8 cellular contexts compared by ENCODE assay signal in genomic region chr11:124070906-124071621, GRCh38. TPM values are rescaled to one million over a fixed set of nuclear protein-coding genes. Genes with fewer than 3 reads are reported as not detected.
DNase-seq lines count a peak whose midpoint lies in the region; ATAC-seq and TF ChIP-seq lines count a peak whose summit lies in the region.

No MANE protein-coding gene starts in this region.

- H3K27me3 ChIP-seq in endodermal cell (ENCODE audit: control insufficient read depth, insufficient read depth, low read length, poor library complexity, severe bottlenecking): no peaks in the 10 kb centered on the region
- peaks cover 0 to 4% of the 10 kb centered on the region in 2 donors for H3K27me3 ChIP-seq in naive thymus-derived CD4-positive, alpha-beta T cell (ENCODE audit: control insufficient read depth in 2 of 2, insufficient read depth in 2 of 2, low read length in 2 of 2)

- no peaks in the 10 kb centered on the region for H3K9me3 ChIP-seq in endodermal cell (ENCODE audit: control insufficient read depth, low read length)
- no peaks in the 10 kb centered on the region for H3K9me3 ChIP-seq in naive thymus-derived CD4-positive, alpha-beta T cell (ENCODE audit: control insufficient read depth in 2 of 3, low read length in 3 of 3)

- H3K4me3 ChIP-seq in endodermal cell (ENCODE audit: low read length): no peak overlapping the region
- H3K4me3 ChIP-seq in naive thymus-derived CD4-positive, alpha-beta T cell (ENCODE audit: low read length): no peak overlapping the region

- no peak overlapping the region for H3K9ac ChIP-seq in endodermal cell (ENCODE audit: extremely low read depth, low read length, poor library complexity, severe bottlenecking)

- H3K27ac Mint-ChIP-seq in endodermal cell: no peak overlapping the region
- no peak overlapping the region for H3K27ac Mint-ChIP-seq in naive thymus-derived CD4-positive, alpha-beta T cell

- no peak overlapping the region for H3K27ac ChIP-seq in endodermal cell (ENCODE audit: low read depth, low read length)
- H3K27ac ChIP-seq in naive thymus-derived CD4-positive, alpha-beta T cell (ENCODE audit: low read depth, low read length): no peak overlapping the region

- peak; percentile 90 for TF ChIP-seq CTCF in endodermal cell (conservative IDR thresholded peaks at IDR 0.05)

- H3K4me1 Mint-ChIP-seq in endodermal cell: peaks cover 22% of the 10 kb centered on the region
- H3K4me1 Mint-ChIP-seq in naive thymus-derived CD4-positive, alpha-beta T cell: peaks cover 0 to 21% (median 0%) of the 10 kb centered on the region in 7 donors

- H3K36me3 Mint-ChIP-seq in endodermal cell (ENCODE audit: low read depth): no peaks in the 10 kb centered on the region
- H3K36me3 Mint-ChIP-seq in naive thymus-derived CD4-positive, alpha-beta T cell: no peaks in the 10 kb centered on the region

- no peaks in the 10 kb centered on the region for H3K36me3 ChIP-seq in endodermal cell (ENCODE audit: control insufficient read depth, insufficient read depth, low read length)
- H3K36me3 ChIP-seq in naive thymus-derived CD4-positive, alpha-beta T cell (ENCODE audit: control insufficient read depth in 2 of 3, insufficient read depth in 3 of 3, low read length in 3 of 3): no peaks in the 10 kb centered on the region

- no peaks in the 10 kb centered on the region for H3K9me3 Mint-ChIP-seq in endodermal cell
- no peaks in the 10 kb centered on the region for H3K9me3 Mint-ChIP-seq in naive thymus-derived CD4-positive, alpha-beta T cell

- DNase-seq in CD1c-positive myeloid dendritic cell (ENCODE audit: extremely low spot score) (peak; percentile 86), NCI-H774 (lab: John Stamatoyannopoulos, UW) (peak; percentile 65), endodermal cell (peak; percentile 92)
- DNase-seq in activated CD8-positive, alpha-beta memory T cell treated with anti-CD3 and anti-CD28 coated beads for 1 hour (ENCODE audit: extremely low read depth in 1 of 2, low read depth in 1 of 2): peak; percentile 5 to 44
- DNase-seq in naive thymus-derived CD4-positive, alpha-beta T cell: peak; percentile 33 to 63 (median 56)
- DNase-seq in stimulated activated naive CD4-positive, alpha-beta T cell treated with Interleukin-2 at 50 U/mL for 16 hours (lab: John Stamatoyannopoulos, UW): peak; percentile 47

- intact Hi-C loops in naive thymus-derived CD4-positive, alpha-beta T cell (cut with micrococcal nuclease): loop anchor here (1.0 to 5.0 kb wide), 6 partner anchors 124 to 1801 kb away; no protein-coding TSS in a partner anchor

- ATAC-seq in GM19023 (IDR thresholded peaks at IDR 0.05; ENCODE audit: unreplicated experiment) (peak; percentile 64), HG03175 (IDR thresholded peaks at IDR 0.05; ENCODE audit: unreplicated experiment) (peak; percentile 88)
- peak; percentile 57 for ATAC-seq in naive thymus-derived CD4-positive, alpha-beta T cell

- POLR2A ChIA-PET in naive thymus-derived CD4-positive, alpha-beta T cell (lab: Charles Lee): no interaction called here

- H3K4me1 ChIP-seq in endodermal cell (ENCODE audit: control insufficient read depth, insufficient read depth, low read length): peaks cover 6% of the 10 kb centered on the region
- no peaks in the 10 kb centered on the region for H3K4me1 ChIP-seq in naive thymus-derived CD4-positive, alpha-beta T cell (ENCODE audit: control insufficient read depth in 2 of 2, insufficient read depth in 2 of 2, low read length in 2 of 2)

- peaks cover 4% of the 10 kb centered on the region for H3K27me3 Mint-ChIP-seq in endodermal cell (ENCODE audit: insufficient read depth)
- H3K27me3 Mint-ChIP-seq in naive thymus-derived CD4-positive, alpha-beta T cell: peaks cover 24 to 68% (median 54%) of the 10 kb centered on the region in 5 donors

- H3K4me3 Mint-ChIP-seq in endodermal cell: no peak overlapping the region
- H3K4me3 Mint-ChIP-seq in naive thymus-derived CD4-positive, alpha-beta T cell: no peak overlapping the region

- WGBS in endodermal cell (ENCODE audit: insufficient coverage in 1 of 2, insufficient read length in 1 of 2), 2 experiments: 9 to 11% methylated on average over 4 to 8 of the region's 8 CpGs

- CTCF ChIA-PET in naive thymus-derived CD4-positive, alpha-beta T cell (lab: Charles Lee): interaction anchor here (0.7 to 4.3 kb wide), 7 partner anchors 9 to 1665 kb away, joined by 3 to 26 read pairs (median 3); no protein-coding TSS in a partner anchor

RNA-seq across cellular contexts. Expression of gene OR10G7, which starts 29.9 kb away (rescaled TPM):
- total RNA-seq in endodermal cell: not detected
- not detected for polyA plus RNA-seq in endodermal cell (2013, experiment 1 of 2)
- not detected for polyA plus RNA-seq in endodermal cell (2013, experiment 2 of 2)
- total RNA-seq in naive thymus-derived CD4-positive, alpha-beta T cell: not detected
- not detected for polyA plus RNA-seq in naive thymus-derived CD4-positive, alpha-beta T cell

RNA-seq across cellular contexts. Expression of gene VWA5A, which starts 44.2 kb away (rescaled TPM):
- 10 to 100 TPM; 38.3 to 65.4 TPM for total RNA-seq in endodermal cell
- polyA plus RNA-seq in endodermal cell (2013, experiment 1 of 2): 20.8 TPM
- polyA plus RNA-seq in endodermal cell (2013, experiment 2 of 2): 18.0 TPM
- total RNA-seq in naive thymus-derived CD4-positive, alpha-beta T cell: 10 to 100 TPM in 1 of 5 experiments, 1 to 10 TPM in 4; 5.2 to 10.2 (median 8.3) TPM
- polyA plus RNA-seq in naive thymus-derived CD4-positive, alpha-beta T cell: 10 to 100 TPM; 10.8 to 11.7 TPM

RNA-seq across cellular contexts. Expression of gene OR10G8, which starts 44.5 kb away (rescaled TPM):
- not detected for total RNA-seq in endodermal cell
- polyA plus RNA-seq in endodermal cell (2013, experiment 1 of 2): not detected
- not detected for polyA plus RNA-seq in endodermal cell (2013, experiment 2 of 2)
- not detected for total RNA-seq in naive thymus-derived CD4-positive, alpha-beta T cell
- polyA plus RNA-seq in naive thymus-derived CD4-positive, alpha-beta T cell: not detected

RNA-seq across cellular contexts. Expression of gene OR10G9, which starts 48.3 kb away (rescaled TPM):
- total RNA-seq in endodermal cell: not detected
- polyA plus RNA-seq in endodermal cell (2013, experiment 1 of 2): not detected
- polyA plus RNA-seq in endodermal cell (2013, experiment 2 of 2): not detected
- not detected for total RNA-seq in naive thymus-derived CD4-positive, alpha-beta T cell
- polyA plus RNA-seq in naive thymus-derived CD4-positive, alpha-beta T cell: not detected

RNA-seq across cellular contexts. Expression of gene OR10G4, which starts 58.3 kb away (rescaled TPM):
- total RNA-seq in endodermal cell: not detected
- not detected for polyA plus RNA-seq in endodermal cell (2013, experiment 1 of 2)
- not detected for polyA plus RNA-seq in endodermal cell (2013, experiment 2 of 2)
- total RNA-seq in naive thymus-derived CD4-positive, alpha-beta T cell: not detected
- not detected for polyA plus RNA-seq in naive thymus-derived CD4-positive, alpha-beta T cell

Comparison
In these comparisons a context has a peak if more than half of its experiments do, and no peak if none do; other contexts are left out.
1. DNase-seq: peak in every context shown above with its lines; median percentile 92 in endodermal cell; 86 in CD1c-positive myeloid dendritic cell; 65 in NCI-H774; 56 in naive thymus-derived CD4-positive, alpha-beta T cell; 47 in stimulated activated naive CD4-positive, alpha-beta T cell treated with Interleukin-2 at 50 U/mL for 16 hours; 24 in activated CD8-positive, alpha-beta memory T cell treated with anti-CD3 and anti-CD28 coated beads for 1 hour.